In genomic region chr6:158797331-158798202, GRCh38 we compare ENCODE assay signal across 8 cellular contexts. TPM values are rescaled to one million over a fixed set of nuclear protein-coding genes. Genes with fewer than 3 reads are reported as not detected.
A peak's percentile ranks its signal among the peaks of the same experiment; 100 is the strongest.
DNase-seq lines count a peak whose midpoint lies in the region; ATAC-seq and TF ChIP-seq lines count a peak whose summit lies in the region.

No MANE protein-coding gene starts in this region.

- peak overlapping the region; percentile 59 to 88 (median 84) for H3K27ac Mint-ChIP-seq in IgD-negative memory B cell

- peak overlapping the region in 3 of 4 donors; percentile 91 to 94 (median 93) for H3K27ac ChIP-seq in body of pancreas
- H3K27ac ChIP-seq in lower lobe of right lung: peak overlapping the region; percentile 12

- TF ChIP-seq POLR2A in body of pancreas (IDR thresholded peaks at IDR 0.05): no peak

- H3K4me3 ChIP-seq in body of pancreas (no peak overlapping the region), lower lobe of right lung (no peak overlapping the region)

- H3K4me1 ChIP-seq in body of pancreas: peaks cover 96% of the 10 kb centered on the region
- H3K4me1 ChIP-seq in lower lobe of right lung: peaks cover 96% of the 10 kb centered on the region

- intact Hi-C loops in body of pancreas (cut with DNase I) (no loop called here), lower lobe of right lung (cut with DNase I) (no loop called here)

- H3K27me3 Mint-ChIP-seq in IgD-negative memory B cell: no peaks in the 10 kb centered on the region

- 10 to 22% methylated on average over 3 of the region's 3 CpGs for WGBS in body of pancreas, 2 donors

- H3K36me3 Mint-ChIP-seq in IgD-negative memory B cell: peaks cover 2% of the 10 kb centered on the region

- DNase-seq in AG08396 (ENCODE audit: low spot score) (peak; percentile 56), body of pancreas (peak in 1 of 4 donors; percentile 5), lower lobe of right lung (no peak), SKM-1 treated with dmso at 0.1 percent for 144 hours (lab: John Stamatoyannopoulos, UW; ENCODE audit: unreplicated experiment) (no peak), 8988T (no peak), SIG-M5 (lab: John Stamatoyannopoulos, UW) (no peak)

- no peak for TF ChIP-seq CTCF in body of pancreas (IDR thresholded peaks at IDR 0.05)
- no peak for TF ChIP-seq CTCF in lower lobe of right lung (IDR thresholded peaks at IDR 0.05)

- H3K36me3 ChIP-seq in body of pancreas (replicated peaks in 1 of 2; ENCODE audit: insufficient read depth in 1 of 2, low read depth in 2 of 2) (no peaks in the 10 kb centered on the region), lower lobe of right lung (no peaks in the 10 kb centered on the region)

- H3K4me1 Mint-ChIP-seq in IgD-negative memory B cell: peaks cover 75 to 82% (median 80%) of the 10 kb centered on the region in 3 donors

- H3K9me3 ChIP-seq in body of pancreas (no peaks in the 10 kb centered on the region), lower lobe of right lung (no peaks in the 10 kb centered on the region)

- H3K9me3 Mint-ChIP-seq in IgD-negative memory B cell: no peaks in the 10 kb centered on the region

- peak overlapping the region in 3 of 4 donors; percentile 34 to 92 (median 66) for H3K4me3 Mint-ChIP-seq in IgD-negative memory B cell

- no peaks in the 10 kb centered on the region for H3K27me3 ChIP-seq in body of pancreas
- H3K27me3 ChIP-seq in lower lobe of right lung (ENCODE audit: low read depth): no peaks in the 10 kb centered on the region

- no peak for ATAC-seq in body of pancreas
- ATAC-seq in lower lobe of right lung: no peak
- no peak for ATAC-seq in HG03520 (IDR thresholded peaks at IDR 0.05; ENCODE audit: unreplicated experiment)

RNA-seq across cellular contexts. Expression of gene EZR, which starts 21.6 kb away (rescaled TPM):
- polyA plus RNA-seq in IgD-negative memory B cell: 588 TPM
- total RNA-seq in body of pancreas (100 to 1,000 TPM in 1 of 2 donors, 10 to 100 TPM in 1; 76.8 to 103 TPM), lower lobe of right lung (254 TPM)
